In the genomic region with DNA sequence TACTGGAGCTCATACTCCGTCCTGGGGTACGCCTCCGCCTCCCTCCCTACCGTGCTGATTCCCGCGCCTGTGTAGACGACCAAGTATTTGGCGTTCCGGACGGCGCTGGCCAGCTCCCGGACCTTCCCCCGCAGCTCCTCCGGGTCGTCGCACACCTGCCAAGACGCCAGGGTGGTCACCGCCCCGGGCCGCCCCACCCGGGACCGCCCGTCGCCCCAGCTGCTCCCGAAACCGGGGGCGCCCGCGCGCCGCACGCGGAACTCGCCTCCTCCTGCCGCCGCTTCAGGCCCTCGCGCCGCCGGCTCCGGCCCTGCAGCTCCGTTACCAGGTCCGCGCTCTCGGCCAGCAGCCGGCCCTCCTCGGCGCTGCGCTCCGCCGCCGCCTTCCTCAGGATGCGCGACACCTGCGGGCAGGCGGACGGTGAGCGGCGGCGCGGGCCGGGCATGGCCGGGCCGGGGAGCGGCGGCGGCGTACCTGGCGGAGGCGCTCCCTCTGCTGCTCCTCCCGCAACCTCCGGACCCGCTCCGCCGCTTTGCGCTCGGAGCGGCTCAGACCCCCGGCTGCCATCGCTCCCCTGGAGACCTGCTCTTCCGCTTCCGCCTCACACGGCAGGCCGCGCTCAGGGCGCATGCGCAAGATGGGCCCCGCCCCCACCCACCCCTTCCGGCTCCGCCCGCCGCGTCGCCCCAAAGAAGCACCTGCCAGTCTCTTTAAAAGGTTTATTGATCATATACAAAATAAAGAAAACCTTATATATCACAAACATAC, we compare ENCODE assay signal across 8 cellular contexts. TPM values are rescaled to one million over a fixed set of nuclear protein-coding genes. Genes with fewer than 3 reads are reported as not detected.
DNase-seq lines count a peak whose midpoint lies in the region; ATAC-seq and TF ChIP-seq lines count a peak whose summit lies in the region.

A gene with protein sequence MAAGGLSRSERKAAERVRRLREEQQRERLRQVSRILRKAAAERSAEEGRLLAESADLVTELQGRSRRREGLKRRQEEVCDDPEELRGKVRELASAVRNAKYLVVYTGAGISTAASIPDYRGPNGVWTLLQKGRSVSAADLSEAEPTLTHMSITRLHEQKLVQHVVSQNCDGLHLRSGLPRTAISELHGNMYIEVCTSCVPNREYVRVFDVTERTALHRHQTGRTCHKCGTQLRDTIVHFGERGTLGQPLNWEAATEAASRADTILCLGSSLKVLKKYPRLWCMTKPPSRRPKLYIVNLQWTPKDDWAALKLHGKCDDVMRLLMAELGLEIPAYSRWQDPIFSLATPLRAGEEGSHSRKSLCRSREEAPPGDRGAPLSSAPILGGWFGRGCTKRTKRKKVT (minus strand): TSS at position 612 of the 768 bp plus-strand sequence. CDS start 45 bp downstream, at position 567.

- DNase-seq in CMK (ENCODE audit: low read depth) (peak; percentile 68), Peyer's patch (peak; percentile 69 to 94 (median 88)), esophagus squamous epithelium (lab: John Stamatoyannopoulos, UW) (no peak), naive B cell (peak; percentile 78)
- peak; percentile 65 for DNase-seq in Jurkat, Clone E6-1 (ENCODE audit: low read depth, low spot score)
- DNase-seq in activated T-cell treated with anti-CD3 and anti-CD28 coated beads, Interleukin-2, amount 50 U/mL, for 72 hours = peak; percentile 82 to 87
- peak; percentile 73 to 87 for DNase-seq in stimulated activated effector memory CD8-positive, alpha-beta T cell treated with anti-CD3 and anti-CD28 coated beads, Interleukin-12 subunit alpha, Interleukin-12 subunit beta, amount 100 ng/mL, for 72 hours (ENCODE audit: low spot score in 2 of 2)

- ATAC-seq in GM21447 (IDR thresholded peaks at IDR 0.05; ENCODE audit: unreplicated experiment) = peak; percentile 58
- ATAC-seq in activated T-cell treated with anti-CD3 and anti-CD28 coated beads, Interleukin-2, amount 50 U/mL, for 72 hours (replicated peaks in 1 of 2) = peak; percentile 88
- ATAC-seq in naive B cell (ENCODE audit: low read depth in 2 of 2) = peak; percentile 91 to 92
- ATAC-seq in stimulated activated effector memory CD8-positive, alpha-beta T cell treated with anti-CD3 and anti-CD28 coated beads, Interleukin-12 subunit alpha, Interleukin-12 subunit beta, amount 100 ng/mL, for 72 hours = peak; percentile 86

- H3K36me3 ChIP-seq in Peyer's patch (peaks cover 0 to 52% (median 5%) of the 10 kb centered on the region in 3 donors), esophagus squamous epithelium (peaks cover 35 to 71% (median 45%) of the 10 kb centered on the region in 3 donors)

- TF ChIP-seq CTCF in Peyer's patch (IDR thresholded peaks at IDR 0.05) (peak in 1 of 6 experiments; percentile 13), esophagus squamous epithelium (IDR thresholded peaks at IDR 0.05) (peak in 1 of 6 experiments; percentile 9)

- H3K4me1 ChIP-seq in Peyer's patch (peaks cover 3 to 50% (median 9%) of the 10 kb centered on the region in 4 donors), esophagus squamous epithelium (peaks cover 46 to 88% (median 47%) of the 10 kb centered on the region in 3 donors)

- H3K4me1 Mint-ChIP-seq in activated T-cell treated with anti-CD3 and anti-CD28 coated beads, Interleukin-2, amount 50 U/mL, for 72 hours (ENCODE audit: low read depth) = peaks cover 39% of the 10 kb centered on the region
- peaks cover 30 to 36% (median 33%) of the 10 kb centered on the region in 3 donors for H3K4me1 Mint-ChIP-seq in naive B cell
- peaks cover 11% of the 10 kb centered on the region for H3K4me1 Mint-ChIP-seq in stimulated activated effector memory CD8-positive, alpha-beta T cell treated with anti-CD3 and anti-CD28 coated beads, Interleukin-12 subunit alpha, Interleukin-12 subunit beta, amount 100 ng/mL, for 72 hours

- H3K27ac Mint-ChIP-seq in activated T-cell treated with anti-CD3 and anti-CD28 coated beads, Interleukin-2, amount 50 U/mL, for 72 hours = peak within 1 kb of the TSS; percentile 90
- H3K27ac Mint-ChIP-seq in naive B cell = peak within 1 kb of the TSS; percentile 44 to 90 (median 87)
- H3K27ac Mint-ChIP-seq in stimulated activated effector memory CD8-positive, alpha-beta T cell treated with anti-CD3 and anti-CD28 coated beads, Interleukin-12 subunit alpha, Interleukin-12 subunit beta, amount 100 ng/mL, for 72 hours = peak within 1 kb of the TSS; percentile 86

- WGBS in esophagus squamous epithelium, 2 donors = 1% methylated on average over 21 to 27 of the region's 94 CpGs

- peak within 1 kb of the TSS; percentile 84 to 90 for H3K4me3 Mint-ChIP-seq in activated T-cell treated with anti-CD3 and anti-CD28 coated beads, Interleukin-2, amount 50 U/mL, for 72 hours
- peak within 1 kb of the TSS; percentile 87 to 97 (median 91) for H3K4me3 Mint-ChIP-seq in naive B cell
- peak within 1 kb of the TSS; percentile 77 for H3K4me3 Mint-ChIP-seq in stimulated activated effector memory CD8-positive, alpha-beta T cell treated with anti-CD3 and anti-CD28 coated beads, Interleukin-12 subunit alpha, Interleukin-12 subunit beta, amount 100 ng/mL, for 72 hours

- H3K4me3 ChIP-seq in Jurkat, Clone E6-1 (ENCODE audit: low read length) = peak within 1 kb of the TSS; percentile 76
- H3K4me3 ChIP-seq in Peyer's patch (peak within 1 kb of the TSS; percentile 81 to 99 (median 92)), esophagus squamous epithelium (peak within 1 kb of the TSS; percentile 61 to 100 (median 86))

- H3K36me3 Mint-ChIP-seq in activated T-cell treated with anti-CD3 and anti-CD28 coated beads, Interleukin-2, amount 50 U/mL, for 72 hours (ENCODE audit: insufficient read depth in 2 of 2) = peaks cover 1 to 13% of the 10 kb centered on the region in 2 donors
- no peaks in the 10 kb centered on the region for H3K36me3 Mint-ChIP-seq in naive B cell
- H3K36me3 Mint-ChIP-seq in stimulated activated effector memory CD8-positive, alpha-beta T cell treated with anti-CD3 and anti-CD28 coated beads, Interleukin-12 subunit alpha, Interleukin-12 subunit beta, amount 100 ng/mL, for 72 hours = peaks cover 88% of the 10 kb centered on the region

- no peaks in the 10 kb centered on the region for H3K9me3 Mint-ChIP-seq in activated T-cell treated with anti-CD3 and anti-CD28 coated beads, Interleukin-2, amount 50 U/mL, for 72 hours
- H3K9me3 Mint-ChIP-seq in naive B cell = no peaks in the 10 kb centered on the region
- H3K9me3 Mint-ChIP-seq in stimulated activated effector memory CD8-positive, alpha-beta T cell treated with anti-CD3 and anti-CD28 coated beads, Interleukin-12 subunit alpha, Interleukin-12 subunit beta, amount 100 ng/mL, for 72 hours = no peaks in the 10 kb centered on the region

- intact Hi-C loops in esophagus squamous epithelium (cut with DNase I) = no loop called here

- peak within 1 kb of the TSS; percentile 83 to 97 (median 84) for H3K27ac ChIP-seq in Peyer's patch
- peak within 1 kb of the TSS; percentile 84 to 99 (median 94) for H3K27ac ChIP-seq in esophagus squamous epithelium

- no peaks in the 10 kb centered on the region for H3K9me3 ChIP-seq in Peyer's patch
- no peaks in the 10 kb centered on the region for H3K9me3 ChIP-seq in esophagus squamous epithelium

- H3K27me3 Mint-ChIP-seq in activated T-cell treated with anti-CD3 and anti-CD28 coated beads, Interleukin-2, amount 50 U/mL, for 72 hours (ENCODE audit: low read depth) = no peaks in the 10 kb centered on the region
- no peaks in the 10 kb centered on the region for H3K27me3 Mint-ChIP-seq in naive B cell

- TF ChIP-seq POLR2A in Peyer's patch (IDR thresholded peaks at IDR 0.05) (peak; percentile 83 to 84), esophagus squamous epithelium (IDR thresholded peaks at IDR 0.05) (peak in 3 of 4 donors; percentile 37 to 84 (median 77))

- H3K27me3 ChIP-seq in Peyer's patch (no peaks in the 10 kb centered on the region), esophagus squamous epithelium (no peaks in the 10 kb centered on the region)

RNA-seq across cellular contexts. Expression of the gene that starts here (rescaled TPM):
- 32.6 TPM for polyA plus RNA-seq in Jurkat, Clone E6-1 (2012; ENCODE audit: insufficient read depth, insufficient read length)
- total RNA-seq in Peyer's patch (100 to 1,000 TPM in 2 of 4 donors, 10 to 100 TPM in 2; 82.5 to 130 (median 112) TPM), esophagus squamous epithelium (10 to 100 TPM; 52.6 to 81.0 (median 60.7) TPM)
- total RNA-seq in activated T-cell treated with anti-CD3 and anti-CD28 coated beads, Interleukin-2, amount 50 U/mL, for 72 hours = 10 to 100 TPM; 42.2 to 44.2 TPM
- 10 to 100 TPM; 23.6 to 41.3 (median 30.6) TPM for polyA plus RNA-seq in naive B cell (ENCODE audit: low read depth in 6 of 6)
